In the genomic region with DNA sequence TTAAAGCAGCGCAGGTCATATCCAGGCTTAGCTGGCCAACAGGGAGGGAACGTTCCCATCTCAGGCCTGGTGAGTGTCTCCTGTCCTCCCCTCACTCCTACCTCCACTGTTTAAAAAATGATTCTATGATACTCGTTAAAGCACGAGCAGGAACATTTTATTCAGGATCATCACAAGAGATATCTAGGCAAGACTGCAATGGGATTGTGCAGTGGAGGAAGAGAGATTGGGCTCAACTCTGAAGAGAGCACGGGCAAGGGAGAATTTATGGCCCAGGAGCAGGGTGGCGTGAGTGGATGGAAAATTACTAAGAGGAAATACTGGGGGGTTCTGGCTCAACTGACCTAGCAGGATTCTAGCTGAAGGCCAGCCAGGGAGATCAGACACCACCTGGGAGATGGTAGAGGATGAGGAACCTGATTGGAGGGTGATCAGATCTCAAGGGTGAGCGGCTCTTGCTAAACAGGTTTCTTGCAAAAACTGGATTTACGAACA, we compare ENCODE assay signal across 12 cellular contexts. TPM values are rescaled to one million over a fixed set of nuclear protein-coding genes. Genes with fewer than 3 reads are reported as not detected.
DNase-seq lines count a peak whose midpoint lies in the region; ATAC-seq and TF ChIP-seq lines count a peak whose summit lies in the region.
"Had no signal": no experiment of that assay in that cellular context is flagged by ENCODE, and none has a peak within 500 bp of the region (broad histone marks: within the 10 kb centered on the region; RNA-seq: fewer than 3 reads in every experiment).

No MANE protein-coding gene starts in this region.

- H3K4me3 ChIP-seq in ascending aorta (peak overlapping the region in 1 of 2 donors; percentile 39), spleen (no peak overlapping the region)

- no peaks in the 10 kb centered on the region for H3K9me3 Mint-ChIP-seq in stimulated activated naive CD8-positive, alpha-beta T cell treated with anti-CD3 and anti-CD28 coated beads, Interleukin-15, amount 100 ng/mL, for 72 hours
- H3K9me3 Mint-ChIP-seq: activated CD4-positive, alpha-beta T cell treated with anti-CD3 and anti-CD28 coated beads, Interleukin-2, amount 10 ng/mL, durations not matched to agents 7 days and 5 days; activated naive CD4-positive, alpha-beta T cell treated with anti-CD3 and anti-CD28 coated beads, Interleukin-2, amount 50 U/mL, for 72 hours had no signal

- TF ChIP-seq CTCF in ascending aorta (IDR thresholded peaks at IDR 0.05) = no peak
- no peak for TF ChIP-seq CTCF in spleen (IDR thresholded peaks at IDR 0.05 in 8 of 11, conservative IDR thresholded peaks at IDR 0.05 in 3 of 11)

- H3K4me3 Mint-ChIP-seq in stimulated activated naive CD8-positive, alpha-beta T cell treated with anti-CD3 and anti-CD28 coated beads, Interleukin-15, amount 100 ng/mL, for 72 hours = no peak overlapping the region
- H3K4me3 Mint-ChIP-seq: activated CD4-positive, alpha-beta T cell treated with anti-CD3 and anti-CD28 coated beads, Interleukin-2, amount 10 ng/mL, durations not matched to agents 7 days and 5 days had no signal

- DNase-seq in GF-D8 (lab: John Stamatoyannopoulos, UW) (peak; percentile 51), ascending aorta (ENCODE audit: low spot score in 2 of 2) (no peak), spleen (no peak), A172 (ENCODE audit: low spot score) (no peak), NCI-H748 treated with DMSO at 0.1 percent for 48 hours (lab: John Stamatoyannopoulos, UW) (no peak), DMS 273 (lab: John Stamatoyannopoulos, UW; ENCODE audit: unreplicated experiment) (no peak)
- no peak for DNase-seq in stimulated activated naive CD8-positive, alpha-beta T cell treated with anti-CD3 and anti-CD28 coated beads, Interleukin-15, amount 100 ng/mL, for 72 hours
- DNase-seq: activated CD4-positive, alpha-beta T cell treated with anti-CD3 and anti-CD28 coated beads, Interleukin-2, amount 10 ng/mL, durations not matched to agents 7 days and 5 days; stimulated activated CD4-positive, alpha-beta T cell treated with anti-CD3 and anti-CD28 coated beads, Interleukin-12 subunit alpha, Interleukin-12 subunit beta, amount 100 ng/mL, for 4 hours had no signal

- no peaks in the 10 kb centered on the region for H3K27me3 Mint-ChIP-seq in stimulated activated naive CD8-positive, alpha-beta T cell treated with anti-CD3 and anti-CD28 coated beads, Interleukin-15, amount 100 ng/mL, for 72 hours

- H3K4me1 ChIP-seq in ascending aorta (peaks cover 27 to 40% of the 10 kb centered on the region in 2 donors), spleen (peaks cover 13 to 66% (median 37%) of the 10 kb centered on the region in 6 donors)

- H3K9me3 ChIP-seq in ascending aorta (no peaks in the 10 kb centered on the region), spleen (no peaks in the 10 kb centered on the region)
- H3K9me3 ChIP-seq: Caco-2 had no signal

- ATAC-seq in stimulated activated naive CD8-positive, alpha-beta T cell treated with anti-CD3 and anti-CD28 coated beads, Interleukin-15, amount 100 ng/mL, for 72 hours = no peak
- ATAC-seq: activated naive CD4-positive, alpha-beta T cell treated with anti-CD3 and anti-CD28 coated beads, Interleukin-2, amount 50 U/mL, for 72 hours had no signal

- no peak overlapping the region for H3K27ac Mint-ChIP-seq in stimulated activated naive CD8-positive, alpha-beta T cell treated with anti-CD3 and anti-CD28 coated beads, Interleukin-15, amount 100 ng/mL, for 72 hours
- H3K27ac Mint-ChIP-seq: activated CD4-positive, alpha-beta T cell treated with anti-CD3 and anti-CD28 coated beads, Interleukin-2, amount 10 ng/mL, durations not matched to agents 7 days and 5 days had no signal

- no peak for TF ChIP-seq POLR2A in spleen (IDR thresholded peaks at IDR 0.05)

- WGBS in spleen, 5 donors = 66 to 83% (median 79%) methylated on average over 8 of the region's 8 CpGs

- H3K4me1 Mint-ChIP-seq in stimulated activated naive CD8-positive, alpha-beta T cell treated with anti-CD3 and anti-CD28 coated beads, Interleukin-15, amount 100 ng/mL, for 72 hours = peaks cover 27% of the 10 kb centered on the region

- intact Hi-C loops in ascending aorta (cut with DNase I) = loop anchor here (10.0 kb wide), 1 partner anchor 419 kb away; a partner anchor contains a TSS
- intact Hi-C loops in spleen (cut with DNase I; ENCODE audit: low total_unique reads) = no loop called here

- peak overlapping the region; percentile 93 to 99 for H3K27ac ChIP-seq in ascending aorta
- H3K27ac ChIP-seq in layer of hippocampus (ENCODE audit: low read depth, low read length) = peak overlapping the region; percentile 100
- peak overlapping the region in 5 of 8 donors; percentile 78 to 86 (median 82) for H3K27ac ChIP-seq in spleen

- no peaks in the 10 kb centered on the region for H3K27me3 ChIP-seq in ascending aorta
- no peaks in the 10 kb centered on the region for H3K27me3 ChIP-seq in layer of hippocampus (ENCODE audit: control insufficient read depth, insufficient read depth, low read length)
- H3K27me3 ChIP-seq in spleen (replicated peaks in 1 of 7) = peaks cover 0 to 3% (median 0%) of the 10 kb centered on the region in 7 donors

- H3K36me3 ChIP-seq in ascending aorta (no peaks in the 10 kb centered on the region), spleen (no peaks in the 10 kb centered on the region)

RNA-seq across cellular contexts. Expression of a gene that starts 9.0 kb away (rescaled TPM):
- total RNA-seq in ascending aorta (3,584 TPM), spleen (100 to 1,000 TPM in 5 of 7 donors, 10 to 100 TPM in 2; 56.5 to 227 (median 131) TPM)
- 100 to 1,000 TPM in 2 of 3 donors, 10 to 100 TPM in 1; 70.1 to 216 (median 214) TPM for polyA plus RNA-seq in spleen
- 235 and 382 TPM in 2 replicates for total RNA-seq in A172 (2014; rRNA removed; shearing (Covaris generic))
